ENCODE assay signal across 1 cellular context in the genomic region with DNA sequence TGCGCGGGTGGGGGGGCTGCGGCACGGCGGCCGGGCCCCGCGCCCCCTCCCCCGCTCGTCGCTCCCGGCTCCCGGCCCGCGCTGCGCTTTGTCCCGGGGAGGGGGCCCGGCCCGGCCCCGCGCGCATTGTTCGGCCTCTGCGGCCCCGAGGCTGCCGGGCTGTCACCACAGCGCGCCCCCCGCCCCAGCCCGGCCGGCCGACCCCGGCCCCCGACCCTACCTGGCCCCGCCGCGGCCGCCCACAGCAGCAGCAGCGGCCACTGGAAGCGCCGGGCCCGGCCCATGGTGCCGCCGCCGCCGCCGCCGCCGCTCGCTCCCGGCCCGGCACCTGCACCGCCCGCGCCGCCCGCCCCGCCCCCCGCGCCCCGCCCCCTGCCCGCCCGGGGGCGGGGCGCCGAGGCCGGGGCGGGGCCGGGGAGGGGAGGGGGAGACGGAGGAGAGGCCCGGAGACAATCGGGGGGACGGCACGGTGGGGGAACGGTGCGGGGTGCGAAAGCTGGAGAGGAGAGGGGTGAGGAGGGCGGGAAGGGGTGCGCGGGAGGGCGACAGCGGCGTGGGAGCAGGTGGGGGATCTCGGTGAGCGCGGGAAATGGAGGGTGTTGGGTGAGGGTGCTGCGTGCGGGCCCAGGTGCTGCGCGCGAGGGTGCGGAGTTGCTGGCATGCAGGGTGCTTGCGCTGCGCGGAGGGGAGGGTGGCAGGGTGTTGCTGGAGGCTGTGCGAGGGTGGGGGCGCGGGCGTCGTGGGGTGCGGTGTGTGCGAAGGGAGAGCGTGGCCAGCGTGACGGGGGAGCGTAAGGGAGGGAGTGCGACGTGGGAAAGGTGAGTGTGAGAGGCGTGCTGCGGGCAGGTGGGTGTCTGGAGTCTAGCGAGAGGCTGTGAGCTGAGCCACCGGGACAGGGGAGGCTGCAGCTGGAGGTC.
TF ChIP-seq lines count a peak whose summit lies in the region.

A gene with protein sequence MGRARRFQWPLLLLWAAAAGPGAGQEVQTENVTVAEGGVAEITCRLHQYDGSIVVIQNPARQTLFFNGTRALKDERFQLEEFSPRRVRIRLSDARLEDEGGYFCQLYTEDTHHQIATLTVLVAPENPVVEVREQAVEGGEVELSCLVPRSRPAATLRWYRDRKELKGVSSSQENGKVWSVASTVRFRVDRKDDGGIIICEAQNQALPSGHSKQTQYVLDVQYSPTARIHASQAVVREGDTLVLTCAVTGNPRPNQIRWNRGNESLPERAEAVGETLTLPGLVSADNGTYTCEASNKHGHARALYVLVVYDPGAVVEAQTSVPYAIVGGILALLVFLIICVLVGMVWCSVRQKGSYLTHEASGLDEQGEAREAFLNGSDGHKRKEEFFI (minus strand): TSS at position 344 of the 917 bp plus-strand sequence. CDS start 60 bp downstream, at position 284.

TF ChIP-seq in HepG2, 621 proteins besides CTCF, POLR2A, EP300 and RAD21 (continued from another document and continues in another):
- no peak for TF ChIP-seq SP1 (IDR thresholded peaks at IDR 0.05)
- TF ChIP-seq SP1 (CRISPR knock-in tag; IDR thresholded peaks at IDR 0.05) = 0 out of 2 replicates have a peak, but pooled peaks have one; percentile 26
- TF ChIP-seq ZNF468 (CRISPR knock-in tag; IDR thresholded peaks at IDR 0.05) = no peak
- TF ChIP-seq, protein P1, sequence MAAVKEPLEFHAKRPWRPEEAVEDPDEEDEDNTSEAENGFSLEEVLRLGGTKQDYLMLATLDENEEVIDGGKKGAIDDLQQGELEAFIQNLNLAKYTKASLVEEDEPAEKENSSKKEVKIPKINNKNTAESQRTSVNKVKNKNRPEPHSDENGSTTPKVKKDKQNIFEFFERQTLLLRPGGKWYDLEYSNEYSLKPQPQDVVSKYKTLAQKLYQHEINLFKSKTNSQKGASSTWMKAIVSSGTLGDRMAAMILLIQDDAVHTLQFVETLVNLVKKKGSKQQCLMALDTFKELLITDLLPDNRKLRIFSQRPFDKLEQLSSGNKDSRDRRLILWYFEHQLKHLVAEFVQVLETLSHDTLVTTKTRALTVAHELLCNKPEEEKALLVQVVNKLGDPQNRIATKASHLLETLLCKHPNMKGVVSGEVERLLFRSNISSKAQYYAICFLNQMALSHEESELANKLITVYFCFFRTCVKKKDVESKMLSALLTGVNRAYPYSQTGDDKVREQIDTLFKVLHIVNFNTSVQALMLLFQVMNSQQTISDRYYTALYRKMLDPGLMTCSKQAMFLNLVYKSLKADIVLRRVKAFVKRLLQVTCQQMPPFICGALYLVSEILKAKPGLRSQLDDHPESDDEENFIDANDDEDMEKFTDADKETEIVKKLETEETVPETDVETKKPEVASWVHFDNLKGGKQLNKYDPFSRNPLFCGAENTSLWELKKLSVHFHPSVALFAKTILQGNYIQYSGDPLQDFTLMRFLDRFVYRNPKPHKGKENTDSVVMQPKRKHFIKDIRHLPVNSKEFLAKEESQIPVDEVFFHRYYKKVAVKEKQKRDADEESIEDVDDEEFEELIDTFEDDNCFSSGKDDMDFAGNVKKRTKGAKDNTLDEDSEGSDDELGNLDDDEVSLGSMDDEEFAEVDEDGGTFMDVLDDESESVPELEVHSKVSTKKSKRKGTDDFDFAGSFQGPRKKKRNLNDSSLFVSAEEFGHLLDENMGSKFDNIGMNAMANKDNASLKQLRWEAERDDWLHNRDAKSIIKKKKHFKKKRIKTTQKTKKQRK (IDR thresholded peaks at IDR 0.05; ENCODE audit: low read length) = no peak
- TF ChIP-seq, protein P2, sequence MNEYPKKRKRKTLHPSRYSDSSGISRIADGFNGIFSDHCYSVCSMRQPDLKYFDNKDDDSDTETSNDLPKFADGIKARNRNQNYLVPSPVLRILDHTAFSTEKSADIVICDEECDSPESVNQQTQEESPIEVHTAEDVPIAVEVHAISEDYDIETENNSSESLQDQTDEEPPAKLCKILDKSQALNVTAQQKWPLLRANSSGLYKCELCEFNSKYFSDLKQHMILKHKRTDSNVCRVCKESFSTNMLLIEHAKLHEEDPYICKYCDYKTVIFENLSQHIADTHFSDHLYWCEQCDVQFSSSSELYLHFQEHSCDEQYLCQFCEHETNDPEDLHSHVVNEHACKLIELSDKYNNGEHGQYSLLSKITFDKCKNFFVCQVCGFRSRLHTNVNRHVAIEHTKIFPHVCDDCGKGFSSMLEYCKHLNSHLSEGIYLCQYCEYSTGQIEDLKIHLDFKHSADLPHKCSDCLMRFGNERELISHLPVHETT (CRISPR knock-in tag; conservative IDR thresholded peaks at IDR 0.05) = no peak
- TF ChIP-seq, protein P3, sequence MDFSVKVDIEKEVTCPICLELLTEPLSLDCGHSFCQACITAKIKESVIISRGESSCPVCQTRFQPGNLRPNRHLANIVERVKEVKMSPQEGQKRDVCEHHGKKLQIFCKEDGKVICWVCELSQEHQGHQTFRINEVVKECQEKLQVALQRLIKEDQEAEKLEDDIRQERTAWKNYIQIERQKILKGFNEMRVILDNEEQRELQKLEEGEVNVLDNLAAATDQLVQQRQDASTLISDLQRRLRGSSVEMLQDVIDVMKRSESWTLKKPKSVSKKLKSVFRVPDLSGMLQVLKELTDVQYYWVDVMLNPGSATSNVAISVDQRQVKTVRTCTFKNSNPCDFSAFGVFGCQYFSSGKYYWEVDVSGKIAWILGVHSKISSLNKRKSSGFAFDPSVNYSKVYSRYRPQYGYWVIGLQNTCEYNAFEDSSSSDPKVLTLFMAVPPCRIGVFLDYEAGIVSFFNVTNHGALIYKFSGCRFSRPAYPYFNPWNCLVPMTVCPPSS (IDR thresholded peaks at IDR 0.05) = no peak
- TF ChIP-seq, protein P4, sequence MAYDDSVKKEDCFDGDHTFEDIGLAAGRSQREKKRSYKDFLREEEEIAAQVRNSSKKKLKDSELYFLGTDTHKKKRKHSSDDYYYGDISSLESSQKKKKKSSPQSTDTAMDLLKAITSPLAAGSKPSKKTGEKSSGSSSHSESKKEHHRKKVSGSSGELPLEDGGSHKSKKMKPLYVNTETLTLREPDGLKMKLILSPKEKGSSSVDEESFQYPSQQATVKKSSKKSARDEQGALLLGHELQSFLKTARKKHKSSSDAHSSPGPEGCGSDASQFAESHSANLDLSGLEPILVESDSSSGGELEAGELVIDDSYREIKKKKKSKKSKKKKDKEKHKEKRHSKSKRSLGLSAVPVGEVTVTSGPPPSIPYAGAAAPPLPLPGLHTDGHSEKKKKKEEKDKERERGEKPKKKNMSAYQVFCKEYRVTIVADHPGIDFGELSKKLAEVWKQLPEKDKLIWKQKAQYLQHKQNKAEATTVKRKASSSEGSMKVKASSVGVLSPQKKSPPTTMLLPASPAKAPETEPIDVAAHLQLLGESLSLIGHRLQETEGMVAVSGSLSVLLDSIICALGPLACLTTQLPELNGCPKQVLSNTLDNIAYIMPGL (CRISPR knock-in tag; IDR thresholded peaks at IDR 0.05; ENCODE audit: borderline replicate concordance in 1 of 2, low read depth in 1 of 2) = 0 out of 4 replicates have a peak, but pooled peaks of 1 of the 2 experiments have one; percentile 39
- peak; percentile 70 for TF ChIP-seq ZFX (CRISPR knock-in tag; IDR thresholded peaks at IDR 0.05; ENCODE audit: low read depth)
- TF ChIP-seq, protein P5, sequence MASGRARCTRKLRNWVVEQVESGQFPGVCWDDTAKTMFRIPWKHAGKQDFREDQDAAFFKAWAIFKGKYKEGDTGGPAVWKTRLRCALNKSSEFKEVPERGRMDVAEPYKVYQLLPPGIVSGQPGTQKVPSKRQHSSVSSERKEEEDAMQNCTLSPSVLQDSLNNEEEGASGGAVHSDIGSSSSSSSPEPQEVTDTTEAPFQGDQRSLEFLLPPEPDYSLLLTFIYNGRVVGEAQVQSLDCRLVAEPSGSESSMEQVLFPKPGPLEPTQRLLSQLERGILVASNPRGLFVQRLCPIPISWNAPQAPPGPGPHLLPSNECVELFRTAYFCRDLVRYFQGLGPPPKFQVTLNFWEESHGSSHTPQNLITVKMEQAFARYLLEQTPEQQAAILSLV (CRISPR knock-in tag; IDR thresholded peaks at IDR 0.05; ENCODE audit: borderline replicate concordance) = peak; percentile 55; the same call in 1 of the 2 replicates
- TF ChIP-seq, protein P6, sequence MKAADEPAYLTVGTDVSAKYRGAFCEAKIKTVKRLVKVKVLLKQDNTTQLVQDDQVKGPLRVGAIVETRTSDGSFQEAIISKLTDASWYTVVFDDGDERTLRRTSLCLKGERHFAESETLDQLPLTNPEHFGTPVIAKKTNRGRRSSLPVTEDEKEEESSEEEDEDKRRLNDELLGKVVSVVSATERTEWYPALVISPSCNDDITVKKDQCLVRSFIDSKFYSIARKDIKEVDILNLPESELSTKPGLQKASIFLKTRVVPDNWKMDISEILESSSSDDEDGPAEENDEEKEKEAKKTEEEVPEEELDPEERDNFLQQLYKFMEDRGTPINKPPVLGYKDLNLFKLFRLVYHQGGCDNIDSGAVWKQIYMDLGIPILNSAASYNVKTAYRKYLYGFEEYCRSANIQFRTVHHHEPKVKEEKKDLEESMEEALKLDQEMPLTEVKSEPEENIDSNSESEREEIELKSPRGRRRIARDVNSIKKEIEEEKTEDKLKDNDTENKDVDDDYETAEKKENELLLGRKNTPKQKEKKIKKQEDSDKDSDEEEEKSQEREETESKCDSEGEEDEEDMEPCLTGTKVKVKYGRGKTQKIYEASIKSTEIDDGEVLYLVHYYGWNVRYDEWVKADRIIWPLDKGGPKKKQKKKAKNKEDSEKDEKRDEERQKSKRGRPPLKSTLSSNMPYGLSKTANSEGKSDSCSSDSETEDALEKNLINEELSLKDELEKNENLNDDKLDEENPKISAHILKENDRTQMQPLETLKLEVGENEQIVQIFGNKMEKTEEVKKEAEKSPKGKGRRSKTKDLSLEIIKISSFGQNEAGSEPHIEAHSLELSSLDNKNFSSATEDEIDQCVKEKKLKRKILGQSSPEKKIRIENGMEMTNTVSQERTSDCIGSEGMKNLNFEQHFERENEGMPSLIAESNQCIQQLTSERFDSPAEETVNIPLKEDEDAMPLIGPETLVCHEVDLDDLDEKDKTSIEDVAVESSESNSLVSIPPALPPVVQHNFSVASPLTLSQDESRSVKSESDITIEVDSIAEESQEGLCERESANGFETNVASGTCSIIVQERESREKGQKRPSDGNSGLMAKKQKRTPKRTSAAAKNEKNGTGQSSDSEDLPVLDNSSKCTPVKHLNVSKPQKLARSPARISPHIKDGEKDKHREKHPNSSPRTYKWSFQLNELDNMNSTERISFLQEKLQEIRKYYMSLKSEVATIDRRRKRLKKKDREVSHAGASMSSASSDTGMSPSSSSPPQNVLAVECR (CRISPR knock-in tag; IDR thresholded peaks at IDR 0.05; ENCODE audit: borderline replicate concordance) = peak; percentile 62
- TF ChIP-seq RFXANK (CRISPR knock-in tag; IDR thresholded peaks at IDR 0.05) = no peak
- TF ChIP-seq ZNF652 (CRISPR knock-in tag; IDR thresholded peaks at IDR 0.05; ENCODE audit: borderline replicate concordance, low read depth) = no peak
- TF ChIP-seq PRMT3 (CRISPR knock-in tag; IDR thresholded peaks at IDR 0.05; ENCODE audit: borderline replicate concordance, low read depth) = no peak
- TF ChIP-seq, protein P7, sequence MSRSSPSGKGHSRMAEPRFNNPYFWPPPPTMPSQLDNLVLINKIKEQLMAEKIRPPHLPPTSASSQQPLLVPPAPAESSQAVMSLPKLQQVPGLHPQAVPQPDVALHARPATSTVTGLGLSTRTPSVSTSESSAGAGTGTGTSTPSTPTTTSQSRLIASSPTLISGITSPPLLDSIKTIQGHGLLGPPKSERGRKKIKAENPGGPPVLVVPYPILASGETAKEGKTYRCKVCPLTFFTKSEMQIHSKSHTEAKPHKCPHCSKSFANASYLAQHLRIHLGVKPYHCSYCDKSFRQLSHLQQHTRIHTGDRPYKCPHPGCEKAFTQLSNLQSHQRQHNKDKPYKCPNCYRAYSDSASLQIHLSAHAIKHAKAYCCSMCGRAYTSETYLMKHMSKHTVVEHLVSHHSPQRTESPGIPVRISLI (CRISPR knock-in tag; IDR thresholded peaks at IDR 0.05; ENCODE audit: borderline replicate concordance) = no peak
- 0 out of 2 replicates have a peak, but pooled peaks have one; percentile 26 for TF ChIP-seq ZNF274 (CRISPR knock-in tag; IDR thresholded peaks at IDR 0.05)
- TF ChIP-seq, protein P8, sequence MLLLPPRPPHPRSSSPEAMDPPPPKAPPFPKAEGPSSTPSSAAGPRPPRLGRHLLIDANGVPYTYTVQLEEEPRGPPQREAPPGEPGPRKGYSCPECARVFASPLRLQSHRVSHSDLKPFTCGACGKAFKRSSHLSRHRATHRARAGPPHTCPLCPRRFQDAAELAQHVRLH (CRISPR knock-in tag; IDR thresholded peaks at IDR 0.05; ENCODE audit: borderline replicate concordance, low read depth) = no peak
- 0 out of 2 replicates have a peak, but pooled peaks have one; percentile 57 for TF ChIP-seq ZNF782 (CRISPR knock-in tag; IDR thresholded peaks at IDR 0.05; ENCODE audit: borderline replicate concordance)
- TF ChIP-seq MEF2D (CRISPR knock-in tag; IDR thresholded peaks at IDR 0.05) = 0 out of 2 replicates have a peak, but pooled peaks have one; percentile 27
- TF ChIP-seq KAT2B (IDR thresholded peaks at IDR 0.05; ENCODE audit: borderline replicate concordance, low read depth, low read length) = no peak
- no peak; the same call in 1 of the 2 replicates for TF ChIP-seq ZNF451 (CRISPR knock-in tag; IDR thresholded peaks at IDR 0.05)
- TF ChIP-seq HDAC6 (IDR thresholded peaks at IDR 0.05; ENCODE audit: low read depth, low read length) = no peak
- TF ChIP-seq KLF13 (CRISPR knock-in tag; IDR thresholded peaks at IDR 0.05) = no peak
- no peak for TF ChIP-seq ZNF567 (CRISPR knock-in tag; IDR thresholded peaks at IDR 0.05; ENCODE audit: borderline replicate concordance)
- TF ChIP-seq RBFOX2 (IDR thresholded peaks at IDR 0.05; ENCODE audit: low read depth, low read length) = 0 out of 2 replicates have a peak, but pooled peaks have one; percentile 47
- TF ChIP-seq, protein P9, sequence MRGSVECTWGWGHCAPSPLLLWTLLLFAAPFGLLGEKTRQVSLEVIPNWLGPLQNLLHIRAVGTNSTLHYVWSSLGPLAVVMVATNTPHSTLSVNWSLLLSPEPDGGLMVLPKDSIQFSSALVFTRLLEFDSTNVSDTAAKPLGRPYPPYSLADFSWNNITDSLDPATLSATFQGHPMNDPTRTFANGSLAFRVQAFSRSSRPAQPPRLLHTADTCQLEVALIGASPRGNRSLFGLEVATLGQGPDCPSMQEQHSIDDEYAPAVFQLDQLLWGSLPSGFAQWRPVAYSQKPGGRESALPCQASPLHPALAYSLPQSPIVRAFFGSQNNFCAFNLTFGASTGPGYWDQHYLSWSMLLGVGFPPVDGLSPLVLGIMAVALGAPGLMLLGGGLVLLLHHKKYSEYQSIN (CRISPR knock-in tag; IDR thresholded peaks at IDR 0.05; ENCODE audit: borderline replicate concordance) = no peak
- TF ChIP-seq, protein P10, sequence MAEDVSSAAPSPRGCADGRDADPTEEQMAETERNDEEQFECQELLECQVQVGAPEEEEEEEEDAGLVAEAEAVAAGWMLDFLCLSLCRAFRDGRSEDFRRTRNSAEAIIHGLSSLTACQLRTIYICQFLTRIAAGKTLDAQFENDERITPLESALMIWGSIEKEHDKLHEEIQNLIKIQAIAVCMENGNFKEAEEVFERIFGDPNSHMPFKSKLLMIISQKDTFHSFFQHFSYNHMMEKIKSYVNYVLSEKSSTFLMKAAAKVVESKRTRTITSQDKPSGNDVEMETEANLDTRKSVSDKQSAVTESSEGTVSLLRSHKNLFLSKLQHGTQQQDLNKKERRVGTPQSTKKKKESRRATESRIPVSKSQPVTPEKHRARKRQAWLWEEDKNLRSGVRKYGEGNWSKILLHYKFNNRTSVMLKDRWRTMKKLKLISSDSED (CRISPR knock-in tag; IDR thresholded peaks at IDR 0.05) = 0 out of 2 replicates have a peak, but pooled peaks have one; percentile 26
- TF ChIP-seq ZNF776 (CRISPR knock-in tag; IDR thresholded peaks at IDR 0.05) = no peak
- no peak for TF ChIP-seq MED1 (CRISPR knock-in tag; IDR thresholded peaks at IDR 0.05)
